ENCODE assay signal across 8 cellular contexts in the genomic region with DNA sequence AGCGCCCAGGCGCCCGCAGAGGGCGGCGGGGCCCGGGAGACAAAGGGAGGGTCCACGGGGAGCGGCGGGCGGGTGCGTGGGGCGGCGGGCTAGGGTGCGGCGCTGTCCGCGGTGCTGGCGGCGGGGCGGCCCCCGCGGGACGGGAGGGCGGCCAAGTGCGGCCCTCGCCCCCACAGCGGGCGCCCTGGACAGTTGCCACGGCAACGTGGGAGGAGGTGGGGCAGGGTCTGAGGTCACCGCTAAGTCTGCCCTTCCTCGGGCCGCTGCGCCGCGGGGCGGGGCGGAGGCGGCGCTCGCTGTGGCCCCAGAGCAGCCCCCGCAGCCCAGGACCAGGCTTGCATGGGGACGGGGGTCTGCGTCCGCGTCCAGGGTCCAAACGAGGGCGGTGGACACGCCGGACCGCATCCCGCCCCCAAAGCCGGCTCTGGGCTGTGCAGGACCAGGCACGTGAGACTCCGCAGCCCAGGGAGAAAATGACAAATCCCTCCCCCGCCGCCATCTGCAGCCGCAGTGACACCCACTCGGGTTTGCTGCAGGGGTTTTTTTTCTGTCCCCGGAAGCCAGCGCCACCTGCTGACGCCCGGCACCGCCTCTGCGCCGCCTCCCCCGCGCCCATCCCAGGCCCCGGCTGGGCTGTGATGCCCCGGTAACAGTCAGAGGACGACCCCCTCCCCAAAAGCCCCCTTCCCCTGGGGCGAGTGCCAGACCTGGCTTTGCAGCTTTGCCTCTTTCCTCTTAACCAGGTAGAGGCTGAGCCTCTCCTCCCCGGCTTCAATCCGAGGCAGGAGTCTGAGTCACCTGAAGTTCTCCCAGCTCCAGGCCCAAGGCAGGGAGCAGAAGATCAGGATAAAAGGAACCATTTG.
A peak's percentile ranks its signal among the peaks of the same experiment; 100 is the strongest.
DNase-seq lines count a peak whose midpoint lies in the region; ATAC-seq, FAIRE-seq and TF ChIP-seq lines count a peak whose summit lies in the region.

No MANE protein-coding gene starts in this region.

- FAIRE-seq in HTR-8/SVneo (lab: Jason Lieb, UNC), result peak; percentile 51

- no peak overlapping the region for H3K4me2 ChIP-seq in SU-DHL-6 (ENCODE audit: low read depth, low read length, poor library complexity, severe bottlenecking)

- no peak overlapping the region for H3K9ac ChIP-seq in SU-DHL-6 (ENCODE audit: low read length)

- peaks cover 10% of the 10 kb centered on the region for H3K27me3 Mint-ChIP-seq in activated naive CD8-positive, alpha-beta T cell

- H3K9me3 ChIP-seq in SU-DHL-6 (ENCODE audit: insufficient read depth, low read length), result no peaks in the 10 kb centered on the region

- TF ChIP-seq CTCF in SU-DHL-6 (IDR thresholded peaks at IDR 0.05; ENCODE audit: insufficient read depth, low read length, poor library complexity, severe bottlenecking), result peak; percentile 68

- H3K27me3 ChIP-seq in SU-DHL-6 (ENCODE audit: low read length), result no peaks in the 10 kb centered on the region

- no peak overlapping the region for H3K27ac Mint-ChIP-seq in activated naive CD8-positive, alpha-beta T cell

- H3K4me3 Mint-ChIP-seq in activated naive CD8-positive, alpha-beta T cell, result peak overlapping the region; percentile 72

- H3K79me2 ChIP-seq in SU-DHL-6 (ENCODE audit: insufficient read depth, low read length), result no peaks in the 10 kb centered on the region

- H3K36me3 ChIP-seq in SU-DHL-6 (ENCODE audit: low read length), result no peaks in the 10 kb centered on the region

- H3K9me2 ChIP-seq in SU-DHL-6 (replicated peaks; ENCODE audit: insufficient read depth, low read length), result no peaks in the 10 kb centered on the region

- no peaks in the 10 kb centered on the region for H3F3A ChIP-seq in SU-DHL-6 (ENCODE audit: insufficient read depth)

- H3K27ac ChIP-seq in SU-DHL-6 (ENCODE audit: low read depth, low read length), result no peak overlapping the region

- no peak for ATAC-seq in HG03520 (IDR thresholded peaks at IDR 0.05; ENCODE audit: unreplicated experiment)
- no peak for ATAC-seq in GM18520 (IDR thresholded peaks at IDR 0.05; ENCODE audit: unreplicated experiment)

- H3K4me1 Mint-ChIP-seq in activated naive CD8-positive, alpha-beta T cell (ENCODE audit: low read depth), result peaks cover 12% of the 10 kb centered on the region

- no peak overlapping the region for H3K4me3 ChIP-seq in SU-DHL-6 (ENCODE audit: insufficient read depth, low read length, poor library complexity, severe bottlenecking)

- H4K20me1 ChIP-seq in SU-DHL-6 (ENCODE audit: low read depth, low read length), result no peaks in the 10 kb centered on the region

- H2AFZ ChIP-seq in SU-DHL-6 (ENCODE audit: low read depth, low read length, severe bottlenecking), result no peak overlapping the region

- no peaks in the 10 kb centered on the region for H3K36me3 Mint-ChIP-seq in activated naive CD8-positive, alpha-beta T cell

- no peaks in the 10 kb centered on the region for H3K9me3 Mint-ChIP-seq in activated naive CD8-positive, alpha-beta T cell (ENCODE audit: low read depth)

- peak; percentile 71 for DNase-seq in ELF-1 (ENCODE audit: low read depth, low spot score)
- DNase-seq in HTR-8/SVneo (ENCODE audit: insufficient read length, low spot score), result peak; percentile 83
- peak in 29 of 51 donors; percentile 10 to 83 (median 35) for DNase-seq in hypothalamus (lab: John Stamatoyannopoulos, UW)
- DNase-seq in stimulated activated CD4-positive, alpha-beta T cell treated with anti-CD3 and anti-CD28 coated beads, Interleukin-15, amount 100 ng/mL, for 24 hours, result peak; percentile 80
